Comparison of ENCODE assay signal across 9 cellular contexts in genomic region chr14:72518809-72519377, GRCh38.
DNase-seq lines count a peak whose midpoint lies in the region; ATAC-seq lines count a peak whose summit lies in the region.
"Had no signal": no experiment of that assay in that cellular context is flagged by ENCODE, and none has a peak within 500 bp of the region (broad histone marks: within the 10 kb centered on the region; RNA-seq: fewer than 3 reads in every experiment).

No MANE protein-coding gene starts in this region.

- peaks cover 2% of the 10 kb centered on the region for H3K36me3 Mint-ChIP-seq in activated CD4-positive, alpha-beta T cell treated with anti-CD3 and anti-CD28 coated beads for 36 hours (ENCODE audit: low read depth)

- peak overlapping the region; percentile 84 for H3K27ac Mint-ChIP-seq in activated CD4-positive, alpha-beta T cell treated with anti-CD3 and anti-CD28 coated beads for 36 hours

- intact Hi-C loops in activated CD4-positive, alpha-beta T cell treated with anti-CD3 and anti-CD28 coated beads for 36 hours (cut with DNase I, micrococcal nuclease) = loop anchor here (1.0 to 5.0 kb wide), 11 partner anchors 16 to 948 kb away; partner anchors contain the start of gene DCAF4 (in 1 of the 2)

- H3K9me3 Mint-ChIP-seq in activated CD4-positive, alpha-beta T cell treated with anti-CD3 and anti-CD28 coated beads for 36 hours (ENCODE audit: low read depth) = peaks cover 10% of the 10 kb centered on the region

- H3K4me3 Mint-ChIP-seq in activated CD4-positive, alpha-beta T cell treated with anti-CD3 and anti-CD28 coated beads for 36 hours = peak overlapping the region; percentile 2

- DNase-seq in activated CD4-positive, alpha-beta T cell treated with anti-CD3 and anti-CD28 coated beads for 36 hours = peak; percentile 62
- no peak for DNase-seq in activated CD4-positive, alpha-beta T cell treated with anti-CD3 and anti-CD28 coated beads for 1 hour
- DNase-seq in activated CD4-positive, alpha-beta T cell treated with anti-CD3 and anti-CD28 coated beads, Interleukin-2, amount 50 U/mL, for 1 hour = peak; percentile 5
- DNase-seq in stimulated activated CD8-positive, alpha-beta memory T cell treated with anti-CD3 and anti-CD28 coated beads, Interleukin-12 subunit alpha, Interleukin-12 subunit beta, amount 100 ng/mL, for 1 hour (ENCODE audit: low read depth) = peak; percentile 13
- DNase-seq in NCI-H82 (lab: John Stamatoyannopoulos, UW) = no peak
- no peak for DNase-seq in dermis blood vessel endothelial cell
- DNase-seq in effector CD4-positive, alpha-beta T cell = no peak

- no peaks in the 10 kb centered on the region for H3K27me3 Mint-ChIP-seq in activated CD4-positive, alpha-beta T cell treated with anti-CD3 and anti-CD28 coated beads for 36 hours

- POLR2A ChIA-PET in activated CD4-positive, alpha-beta T cell treated with anti-CD3 and anti-CD28 coated beads for 36 hours (lab: Charles Lee) = interaction anchor here (0.9 to 1.6 kb wide), 2 partner anchors 43 to 375 kb away, joined by 3 to 5 read pairs; partner anchors contain the start of gene DPF3

- peaks cover 57% of the 10 kb centered on the region for H3K4me1 Mint-ChIP-seq in activated CD4-positive, alpha-beta T cell treated with anti-CD3 and anti-CD28 coated beads for 36 hours

- peak; percentile 84 for ATAC-seq in activated CD4-positive, alpha-beta T cell treated with anti-CD3 and anti-CD28 coated beads for 36 hours
- peak; percentile 75 for ATAC-seq in HG03342 (IDR thresholded peaks at IDR 0.05; ENCODE audit: unreplicated experiment)
- ATAC-seq: A549 had no signal

- CTCF ChIA-PET in activated CD4-positive, alpha-beta T cell treated with anti-CD3 and anti-CD28 coated beads for 36 hours (lab: Charles Lee) = interaction anchor here (0.5 to 11.1 kb wide), 8 partner anchors 14 to 429 kb away, joined by 3 to 166 read pairs (median 3); partner anchors contain the start of gene DPF3

Comparison
In these comparisons a context has a peak if more than half of its experiments do, and no peak if none do; other contexts are left out.
1. DNase-seq: peak in activated CD4-positive, alpha-beta T cell treated with anti-CD3 and anti-CD28 coated beads for 36 hours (single experiment), activated CD4-positive, alpha-beta T cell treated with anti-CD3 and anti-CD28 coated beads, Interleukin-2, amount 50 U/mL, for 1 hour (single experiment) and stimulated activated CD8-positive, alpha-beta memory T cell treated with anti-CD3 and anti-CD28 coated beads, Interleukin-12 subunit alpha, Interleukin-12 subunit beta, amount 100 ng/mL, for 1 hour (single experiment); none in activated CD4-positive, alpha-beta T cell treated with anti-CD3 and anti-CD28 coated beads for 1 hour (single experiment), NCI-H82 (single experiment), dermis blood vessel endothelial cell (single experiment) and effector CD4-positive, alpha-beta T cell (single experiment).